ENCODE assay signal across 20 cellular contexts in the genomic region with DNA sequence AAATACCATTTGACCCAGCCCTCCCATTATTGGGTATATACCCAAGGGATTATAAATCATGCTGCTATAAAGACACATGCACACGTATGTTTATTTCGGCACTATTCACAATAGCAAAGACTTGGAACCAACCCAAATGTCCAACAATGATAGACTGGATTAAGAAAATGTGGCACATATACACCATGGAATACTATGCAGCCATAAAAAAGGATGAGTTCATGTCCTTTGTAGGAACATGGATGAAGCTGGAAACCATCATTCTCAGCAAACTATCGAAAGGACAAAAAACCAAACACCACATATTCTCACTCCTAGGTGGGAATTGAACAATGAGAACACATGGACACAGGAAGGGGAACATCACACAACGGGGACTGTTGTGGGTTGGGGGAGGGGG. TPM values are rescaled to one million over a fixed set of nuclear protein-coding genes. Genes with fewer than 3 reads are reported as not detected.
"Had no signal": no experiment of that assay in that cellular context is flagged by ENCODE, and none has a peak within 500 bp of the region (broad histone marks: within the 10 kb centered on the region; RNA-seq: fewer than 3 reads in every experiment).

No MANE protein-coding gene starts in this region.

RNA-seq across cellular contexts. Expression of gene SPC25, which starts 19.4 kb away (rescaled TPM):
- total RNA-seq: ascending aorta, body of pancreas, bronchial epithelial cell had no signal

RNA-seq across cellular contexts. Expression of gene G6PC2, which starts 30.3 kb away (rescaled TPM):
- total RNA-seq: activated naive CD4-positive, alpha-beta T cell treated with anti-CD3 and anti-CD28 coated beads for 36 hours; activated naive CD4-positive, alpha-beta T cell treated with anti-CD3 and anti-CD28 coated beads, Interleukin-2, amount 50 U/mL, for 72 hours; activated naive CD8-positive, alpha-beta T cell treated with anti-CD3 and anti-CD28 coated beads for 36 hours; activated naive CD8-positive, alpha-beta T cell treated with anti-CD3 and anti-CD28 coated beads, Interleukin-2, amount 10 ng/mL, durations not matched to agents 7 days and 5 days; activated T-cell treated with anti-CD3 and anti-CD28 coated beads, Interleukin-2, amount 50 U/mL, for 4 hours; activated T-cell treated with anti-CD3 and anti-CD28 coated beads, Interleukin-2, amount 50 U/mL, for 72 hours; activated T-helper 1 cell treated with anti-CD3 and anti-CD28 coated beads, Interleukin-12 subunit alpha, Interleukin-12 subunit beta, Interleukin-2, Interleukin-4 antibody, amounts not matched to agents 30 ng/mL and 10 ng/mL and 1 ng/mL, durations not matched to agents 14 hours and 24 hours and 36 hours; activated T-helper 17 cell treated with anti-CD3 and anti-CD28 coated beads, Interleukin-2, amount 50 U/mL, for 72 hours; activated T-helper 2 cell treated with anti-CD3 and anti-CD28 coated beads, Interferon-gamma antibody, Interleukin-2, Interleukin-4, amounts not matched to agents 10 μg/mL and 5 μg/mL and 100 μg/mL, durations not matched to agents 14 hours and 24 hours and 36 hours; adrenal gland; ascending aorta; astrocyte; breast epithelium; bronchial epithelial cell; cardiac muscle cell; cardiac septum; cerebellum; chondrocyte had no signal
- polyA plus RNA-seq: aorta, cardiac muscle cell had no signal
